ENCODE assay signal across 1 cellular context in the genomic region with DNA sequence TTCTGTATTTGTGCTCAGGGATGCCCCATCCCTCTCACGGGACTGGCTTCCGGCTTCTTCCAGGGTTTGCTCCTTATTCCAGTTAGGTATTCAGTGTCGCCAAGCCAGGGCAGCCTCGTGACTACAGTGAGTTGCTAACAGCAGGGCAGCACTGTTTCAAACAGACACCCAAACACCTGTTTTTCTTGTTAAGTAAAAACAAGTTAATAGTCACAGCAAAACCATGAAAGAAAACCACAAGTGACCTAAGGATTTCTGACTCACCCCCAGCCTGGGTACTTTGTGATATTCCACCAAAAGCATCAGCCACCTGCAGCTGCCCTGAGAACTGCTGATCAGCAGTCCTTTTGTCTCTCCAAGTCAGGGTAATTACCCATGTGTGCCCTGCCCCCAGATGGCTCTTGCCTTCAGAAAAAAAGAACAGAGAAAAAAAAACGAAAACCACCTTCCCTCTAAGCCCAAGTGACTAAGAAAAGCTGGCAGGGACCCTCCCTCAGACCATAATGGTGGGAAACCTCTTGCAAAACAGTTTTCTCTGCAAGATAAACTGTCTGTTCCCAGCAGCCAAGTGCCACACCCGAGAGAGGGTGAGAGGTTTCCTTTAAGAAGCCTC.
TF ChIP-seq lines count a peak whose summit lies in the region.

No MANE protein-coding gene starts in this region.

TF ChIP-seq in GM12878, 131 proteins besides CTCF, POLR2A, EP300 and RAD21 (continued from another document and continues in another):
- TF ChIP-seq ZBED1 (IDR thresholded peaks at IDR 0.05; ENCODE audit: borderline replicate concordance): 0 out of 2 replicates have a peak, but pooled peaks have one; percentile 59
- no peak for TF ChIP-seq SUZ12 (IDR thresholded peaks at IDR 0.05; ENCODE audit: unreplicated experiment)
- TF ChIP-seq, protein P1, sequence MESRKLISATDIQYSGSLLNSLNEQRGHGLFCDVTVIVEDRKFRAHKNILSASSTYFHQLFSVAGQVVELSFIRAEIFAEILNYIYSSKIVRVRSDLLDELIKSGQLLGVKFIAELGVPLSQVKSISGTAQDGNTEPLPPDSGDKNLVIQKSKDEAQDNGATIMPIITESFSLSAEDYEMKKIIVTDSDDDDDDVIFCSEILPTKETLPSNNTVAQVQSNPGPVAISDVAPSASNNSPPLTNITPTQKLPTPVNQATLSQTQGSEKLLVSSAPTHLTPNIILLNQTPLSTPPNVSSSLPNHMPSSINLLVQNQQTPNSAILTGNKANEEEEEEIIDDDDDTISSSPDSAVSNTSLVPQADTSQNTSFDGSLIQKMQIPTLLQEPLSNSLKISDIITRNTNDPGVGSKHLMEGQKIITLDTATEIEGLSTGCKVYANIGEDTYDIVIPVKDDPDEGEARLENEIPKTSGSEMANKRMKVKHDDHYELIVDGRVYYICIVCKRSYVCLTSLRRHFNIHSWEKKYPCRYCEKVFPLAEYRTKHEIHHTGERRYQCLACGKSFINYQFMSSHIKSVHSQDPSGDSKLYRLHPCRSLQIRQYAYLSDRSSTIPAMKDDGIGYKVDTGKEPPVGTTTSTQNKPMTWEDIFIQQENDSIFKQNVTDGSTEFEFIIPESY (IDR thresholded peaks at IDR 0.05): no peak
- TF ChIP-seq, protein P2, sequence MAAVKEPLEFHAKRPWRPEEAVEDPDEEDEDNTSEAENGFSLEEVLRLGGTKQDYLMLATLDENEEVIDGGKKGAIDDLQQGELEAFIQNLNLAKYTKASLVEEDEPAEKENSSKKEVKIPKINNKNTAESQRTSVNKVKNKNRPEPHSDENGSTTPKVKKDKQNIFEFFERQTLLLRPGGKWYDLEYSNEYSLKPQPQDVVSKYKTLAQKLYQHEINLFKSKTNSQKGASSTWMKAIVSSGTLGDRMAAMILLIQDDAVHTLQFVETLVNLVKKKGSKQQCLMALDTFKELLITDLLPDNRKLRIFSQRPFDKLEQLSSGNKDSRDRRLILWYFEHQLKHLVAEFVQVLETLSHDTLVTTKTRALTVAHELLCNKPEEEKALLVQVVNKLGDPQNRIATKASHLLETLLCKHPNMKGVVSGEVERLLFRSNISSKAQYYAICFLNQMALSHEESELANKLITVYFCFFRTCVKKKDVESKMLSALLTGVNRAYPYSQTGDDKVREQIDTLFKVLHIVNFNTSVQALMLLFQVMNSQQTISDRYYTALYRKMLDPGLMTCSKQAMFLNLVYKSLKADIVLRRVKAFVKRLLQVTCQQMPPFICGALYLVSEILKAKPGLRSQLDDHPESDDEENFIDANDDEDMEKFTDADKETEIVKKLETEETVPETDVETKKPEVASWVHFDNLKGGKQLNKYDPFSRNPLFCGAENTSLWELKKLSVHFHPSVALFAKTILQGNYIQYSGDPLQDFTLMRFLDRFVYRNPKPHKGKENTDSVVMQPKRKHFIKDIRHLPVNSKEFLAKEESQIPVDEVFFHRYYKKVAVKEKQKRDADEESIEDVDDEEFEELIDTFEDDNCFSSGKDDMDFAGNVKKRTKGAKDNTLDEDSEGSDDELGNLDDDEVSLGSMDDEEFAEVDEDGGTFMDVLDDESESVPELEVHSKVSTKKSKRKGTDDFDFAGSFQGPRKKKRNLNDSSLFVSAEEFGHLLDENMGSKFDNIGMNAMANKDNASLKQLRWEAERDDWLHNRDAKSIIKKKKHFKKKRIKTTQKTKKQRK (IDR thresholded peaks at IDR 0.05; ENCODE audit: low read depth, low read length): no peak
- TF ChIP-seq, protein P3, sequence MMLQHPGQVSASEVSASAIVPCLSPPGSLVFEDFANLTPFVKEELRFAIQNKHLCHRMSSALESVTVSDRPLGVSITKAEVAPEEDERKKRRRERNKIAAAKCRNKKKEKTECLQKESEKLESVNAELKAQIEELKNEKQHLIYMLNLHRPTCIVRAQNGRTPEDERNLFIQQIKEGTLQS (IDR thresholded peaks at IDR 0.05; ENCODE audit: borderline replicate concordance, extremely low read depth, low read depth, low read length): no peak
- peak; percentile 73 for TF ChIP-seq FOXM1 (IDR thresholded peaks at IDR 0.05; ENCODE audit: low read depth, low read length)
- TF ChIP-seq, protein P4, sequence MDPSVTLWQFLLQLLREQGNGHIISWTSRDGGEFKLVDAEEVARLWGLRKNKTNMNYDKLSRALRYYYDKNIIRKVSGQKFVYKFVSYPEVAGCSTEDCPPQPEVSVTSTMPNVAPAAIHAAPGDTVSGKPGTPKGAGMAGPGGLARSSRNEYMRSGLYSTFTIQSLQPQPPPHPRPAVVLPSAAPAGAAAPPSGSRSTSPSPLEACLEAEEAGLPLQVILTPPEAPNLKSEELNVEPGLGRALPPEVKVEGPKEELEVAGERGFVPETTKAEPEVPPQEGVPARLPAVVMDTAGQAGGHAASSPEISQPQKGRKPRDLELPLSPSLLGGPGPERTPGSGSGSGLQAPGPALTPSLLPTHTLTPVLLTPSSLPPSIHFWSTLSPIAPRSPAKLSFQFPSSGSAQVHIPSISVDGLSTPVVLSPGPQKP (IDR thresholded peaks at IDR 0.05; ENCODE audit: low read depth, low read length): no peak
- TF ChIP-seq CBX3 (IDR thresholded peaks at IDR 0.05; ENCODE audit: borderline replicate concordance, low read depth): no peak
- TF ChIP-seq IRF4 (IDR thresholded peaks at IDR 0.05; ENCODE audit: low read depth, low read length): 0 out of 2 replicates have a peak, but pooled peaks have one; percentile 31
- TF ChIP-seq, protein P5, sequence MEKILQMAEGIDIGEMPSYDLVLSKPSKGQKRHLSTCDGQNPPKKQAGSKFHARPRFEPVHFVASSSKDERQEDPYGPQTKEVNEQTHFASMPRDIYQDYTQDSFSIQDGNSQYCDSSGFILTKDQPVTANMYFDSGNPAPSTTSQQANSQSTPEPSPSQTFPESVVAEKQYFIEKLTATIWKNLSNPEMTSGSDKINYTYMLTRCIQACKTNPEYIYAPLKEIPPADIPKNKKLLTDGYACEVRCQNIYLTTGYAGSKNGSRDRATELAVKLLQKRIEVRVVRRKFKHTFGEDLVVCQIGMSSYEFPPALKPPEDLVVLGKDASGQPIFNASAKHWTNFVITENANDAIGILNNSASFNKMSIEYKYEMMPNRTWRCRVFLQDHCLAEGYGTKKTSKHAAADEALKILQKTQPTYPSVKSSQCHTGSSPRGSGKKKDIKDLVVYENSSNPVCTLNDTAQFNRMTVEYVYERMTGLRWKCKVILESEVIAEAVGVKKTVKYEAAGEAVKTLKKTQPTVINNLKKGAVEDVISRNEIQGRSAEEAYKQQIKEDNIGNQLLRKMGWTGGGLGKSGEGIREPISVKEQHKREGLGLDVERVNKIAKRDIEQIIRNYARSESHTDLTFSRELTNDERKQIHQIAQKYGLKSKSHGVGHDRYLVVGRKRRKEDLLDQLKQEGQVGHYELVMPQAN (conservative IDR thresholded peaks at IDR 0.05): no peak
- TF ChIP-seq, protein P6, sequence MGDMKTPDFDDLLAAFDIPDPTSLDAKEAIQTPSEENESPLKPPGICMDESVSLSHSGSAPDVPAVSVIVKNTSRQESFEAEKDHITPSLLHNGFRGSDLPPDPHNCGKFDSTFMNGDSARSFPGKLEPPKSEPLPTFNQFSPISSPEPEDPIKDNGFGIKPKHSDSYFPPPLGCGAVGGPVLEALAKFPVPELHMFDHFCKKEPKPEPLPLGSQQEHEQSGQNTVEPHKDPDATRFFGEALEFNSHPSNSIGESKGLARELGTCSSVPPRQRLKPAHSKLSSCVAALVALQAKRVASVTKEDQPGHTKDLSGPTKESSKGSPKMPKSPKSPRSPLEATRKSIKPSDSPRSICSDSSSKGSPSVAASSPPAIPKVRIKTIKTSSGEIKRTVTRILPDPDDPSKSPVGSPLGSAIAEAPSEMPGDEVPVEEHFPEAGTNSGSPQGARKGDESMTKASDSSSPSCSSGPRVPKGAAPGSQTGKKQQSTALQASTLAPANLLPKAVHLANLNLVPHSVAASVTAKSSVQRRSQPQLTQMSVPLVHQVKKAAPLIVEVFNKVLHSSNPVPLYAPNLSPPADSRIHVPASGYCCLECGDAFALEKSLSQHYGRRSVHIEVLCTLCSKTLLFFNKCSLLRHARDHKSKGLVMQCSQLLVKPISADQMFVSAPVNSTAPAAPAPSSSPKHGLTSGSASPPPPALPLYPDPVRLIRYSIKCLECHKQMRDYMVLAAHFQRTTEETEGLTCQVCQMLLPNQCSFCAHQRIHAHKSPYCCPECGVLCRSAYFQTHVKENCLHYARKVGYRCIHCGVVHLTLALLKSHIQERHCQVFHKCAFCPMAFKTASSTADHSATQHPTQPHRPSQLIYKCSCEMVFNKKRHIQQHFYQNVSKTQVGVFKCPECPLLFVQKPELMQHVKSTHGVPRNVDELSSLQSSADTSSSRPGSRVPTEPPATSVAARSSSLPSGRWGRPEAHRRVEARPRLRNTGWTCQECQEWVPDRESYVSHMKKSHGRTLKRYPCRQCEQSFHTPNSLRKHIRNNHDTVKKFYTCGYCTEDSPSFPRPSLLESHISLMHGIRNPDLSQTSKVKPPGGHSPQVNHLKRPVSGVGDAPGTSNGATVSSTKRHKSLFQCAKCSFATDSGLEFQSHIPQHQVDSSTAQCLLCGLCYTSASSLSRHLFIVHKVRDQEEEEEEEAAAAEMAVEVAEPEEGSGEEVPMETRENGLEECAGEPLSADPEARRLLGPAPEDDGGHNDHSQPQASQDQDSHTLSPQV (IDR thresholded peaks at IDR 0.05): no peak
- no peak for TF ChIP-seq YBX1 (IDR thresholded peaks at IDR 0.05)
- TF ChIP-seq BCL11A (IDR thresholded peaks at IDR 0.05; ENCODE audit: low read depth, low read length): peak; percentile 48; the same call in 1 of the 2 replicates
- TF ChIP-seq SMAD5 (IDR thresholded peaks at IDR 0.05; ENCODE audit: low read depth): no peak
- TF ChIP-seq SP1 (IDR thresholded peaks at IDR 0.05; ENCODE audit: low read depth, low read length): no peak
- TF ChIP-seq TCF3 (IDR thresholded peaks at IDR 0.05; ENCODE audit: borderline replicate concordance, insufficient read depth, low read depth, low read length): peak; percentile 88
- TF ChIP-seq EED (IDR thresholded peaks at IDR 0.05; ENCODE audit: low read depth): no peak; the same call in 1 of the 2 replicates
- TF ChIP-seq, protein P7, sequence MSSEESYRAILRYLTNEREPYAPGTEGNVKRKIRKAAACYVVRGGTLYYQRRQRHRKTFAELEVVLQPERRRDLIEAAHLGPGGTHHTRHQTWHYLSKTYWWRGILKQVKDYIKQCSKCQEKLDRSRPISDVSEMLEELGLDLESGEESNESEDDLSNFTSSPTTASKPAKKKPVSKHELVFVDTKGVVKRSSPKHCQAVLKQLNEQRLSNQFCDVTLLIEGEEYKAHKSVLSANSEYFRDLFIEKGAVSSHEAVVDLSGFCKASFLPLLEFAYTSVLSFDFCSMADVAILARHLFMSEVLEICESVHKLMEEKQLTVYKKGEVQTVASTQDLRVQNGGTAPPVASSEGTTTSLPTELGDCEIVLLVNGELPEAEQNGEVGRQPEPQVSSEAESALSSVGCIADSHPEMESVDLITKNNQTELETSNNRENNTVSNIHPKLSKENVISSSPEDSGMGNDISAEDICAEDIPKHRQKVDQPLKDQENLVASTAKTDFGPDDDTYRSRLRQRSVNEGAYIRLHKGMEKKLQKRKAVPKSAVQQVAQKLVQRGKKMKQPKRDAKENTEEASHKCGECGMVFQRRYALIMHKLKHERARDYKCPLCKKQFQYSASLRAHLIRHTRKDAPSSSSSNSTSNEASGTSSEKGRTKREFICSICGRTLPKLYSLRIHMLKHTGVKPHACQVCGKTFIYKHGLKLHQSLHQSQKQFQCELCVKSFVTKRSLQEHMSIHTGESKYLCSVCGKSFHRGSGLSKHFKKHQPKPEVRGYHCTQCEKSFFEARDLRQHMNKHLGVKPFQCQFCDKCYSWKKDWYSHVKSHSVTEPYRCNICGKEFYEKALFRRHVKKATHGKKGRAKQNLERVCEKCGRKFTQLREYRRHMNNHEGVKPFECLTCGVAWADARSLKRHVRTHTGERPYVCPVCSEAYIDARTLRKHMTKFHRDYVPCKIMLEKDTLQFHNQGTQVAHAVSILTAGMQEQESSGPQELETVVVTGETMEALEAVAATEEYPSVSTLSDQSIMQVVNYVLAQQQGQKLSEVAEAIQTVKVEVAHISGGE (CRISPR knock-in tag; IDR thresholded peaks at IDR 0.05): no peak
- TF ChIP-seq, protein P8, sequence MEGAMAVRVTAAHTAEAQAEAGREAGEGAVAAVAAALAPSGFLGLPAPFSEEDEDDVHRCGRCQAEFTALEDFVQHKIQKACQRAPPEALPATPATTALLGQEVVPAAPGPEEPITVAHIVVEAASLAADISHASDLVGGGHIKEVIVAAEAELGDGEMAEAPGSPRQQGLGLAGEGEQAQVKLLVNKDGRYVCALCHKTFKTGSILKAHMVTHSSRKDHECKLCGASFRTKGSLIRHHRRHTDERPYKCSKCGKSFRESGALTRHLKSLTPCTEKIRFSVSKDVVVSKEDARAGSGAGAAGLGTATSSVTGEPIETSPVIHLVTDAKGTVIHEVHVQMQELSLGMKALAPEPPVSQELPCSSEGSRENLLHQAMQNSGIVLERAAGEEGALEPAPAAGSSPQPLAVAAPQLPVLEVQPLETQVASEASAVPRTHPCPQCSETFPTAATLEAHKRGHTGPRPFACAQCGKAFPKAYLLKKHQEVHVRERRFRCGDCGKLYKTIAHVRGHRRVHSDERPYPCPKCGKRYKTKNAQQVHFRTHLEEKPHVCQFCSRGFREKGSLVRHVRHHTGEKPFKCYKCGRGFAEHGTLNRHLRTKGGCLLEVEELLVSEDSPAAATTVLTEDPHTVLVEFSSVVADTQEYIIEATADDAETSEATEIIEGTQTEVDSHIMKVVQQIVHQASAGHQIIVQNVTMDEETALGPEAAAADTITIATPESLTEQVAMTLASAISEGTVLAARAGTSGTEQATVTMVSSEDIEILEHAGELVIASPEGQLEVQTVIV (IDR thresholded peaks at IDR 0.05; ENCODE audit: borderline replicate concordance, partially characterized antibody): no peak
- no peak for TF ChIP-seq ZZZ3 (IDR thresholded peaks at IDR 0.05; ENCODE audit: control insufficient read depth, insufficient read length, low read depth)
- TF ChIP-seq SREBF1 (IDR thresholded peaks at IDR 0.05; ENCODE audit: low read length): no peak
- 0 out of 2 replicates have a peak, but pooled peaks have one; percentile 12 for TF ChIP-seq MEF2A (IDR thresholded peaks at IDR 0.05; ENCODE audit: insufficient read depth, low read depth, low read length)
- peak; percentile 84 for TF ChIP-seq MTA2 (IDR thresholded peaks at IDR 0.05; ENCODE audit: low read depth)
- TF ChIP-seq, protein P9, sequence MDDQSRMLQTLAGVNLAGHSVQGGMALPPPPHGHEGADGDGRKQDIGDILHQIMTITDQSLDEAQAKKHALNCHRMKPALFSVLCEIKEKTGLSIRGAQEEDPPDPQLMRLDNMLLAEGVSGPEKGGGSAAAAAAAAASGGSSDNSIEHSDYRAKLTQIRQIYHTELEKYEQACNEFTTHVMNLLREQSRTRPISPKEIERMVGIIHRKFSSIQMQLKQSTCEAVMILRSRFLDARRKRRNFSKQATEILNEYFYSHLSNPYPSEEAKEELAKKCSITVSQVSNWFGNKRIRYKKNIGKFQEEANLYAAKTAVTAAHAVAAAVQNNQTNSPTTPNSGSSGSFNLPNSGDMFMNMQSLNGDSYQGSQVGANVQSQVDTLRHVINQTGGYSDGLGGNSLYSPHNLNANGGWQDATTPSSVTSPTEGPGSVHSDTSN (IDR thresholded peaks at IDR 0.05; ENCODE audit: insufficient replicate concordance, low read depth, low read length): no peak
- no peak for TF ChIP-seq MTA3 (IDR thresholded peaks at IDR 0.05; ENCODE audit: borderline replicate concordance, low read length)
- TF ChIP-seq JUNB (IDR thresholded peaks at IDR 0.05): peak; percentile 46; the same call in 1 of the 2 replicates
- no peak for TF ChIP-seq SIN3A (IDR thresholded peaks at IDR 0.05; ENCODE audit: low read depth, low read length)
- no peak for TF ChIP-seq NFXL1 (IDR thresholded peaks at IDR 0.05; ENCODE audit: borderline replicate concordance)
